ENCODE assay signal across 19 cellular contexts in genomic region chr19:49609499-49610092, GRCh38. TPM values are rescaled to one million over a fixed set of nuclear protein-coding genes. Genes with fewer than 3 reads are reported as not detected.
"Had no signal": no experiment of that assay in that cellular context is flagged by ENCODE, and none has a peak within 500 bp of the region (broad histone marks: within the 10 kb centered on the region; RNA-seq: fewer than 3 reads in every experiment).

No MANE protein-coding gene starts in this region.

- H3K9me3 ChIP-seq: heart right ventricle, neutrophil, sigmoid colon, tibial artery, upper lobe of right lung had no signal

- FAIRE-seq: endometrium, frontal cortex, islet of Langerhans had no signal

- H3K27me3 Mint-ChIP-seq: naive thymus-derived CD4-positive, alpha-beta T cell had no signal

- DNase-seq: cortex of kidney; effector memory CD4-positive, alpha-beta T cell; heart right ventricle; hypothalamus; kidney glomerular epithelial cell; naive thymus-derived CD4-positive, alpha-beta T cell; sigmoid colon; stimulated activated CD4-positive, alpha-beta T cell treated with anti-CD3 and anti-CD28 coated beads, Interleukin-2, amount 100 ng/mL, for 24 hours; stimulated activated naive CD8-positive, alpha-beta T cell treated with anti-CD3 and anti-CD28 coated beads, Interleukin-15, Interleukin-2, amounts not matched to agents 100 U/mL and 50 U/mL, for 24 hours; tibial artery; upper lobe of right lung had no signal

- H3K9me3 Mint-ChIP-seq: naive thymus-derived CD4-positive, alpha-beta T cell had no signal

- H3K27ac Mint-ChIP-seq: naive thymus-derived CD4-positive, alpha-beta T cell had no signal

- H3K27ac ChIP-seq: heart right ventricle, neutrophil, sigmoid colon, skin epidermis, tibial artery, upper lobe of right lung had no signal

- H3K4me1 ChIP-seq: upper lobe of right lung had no signal

- H3K4me3 Mint-ChIP-seq: naive thymus-derived CD4-positive, alpha-beta T cell had no signal

- H3K4me3 ChIP-seq: heart right ventricle, sigmoid colon, skin epidermis, tibial artery, upper lobe of right lung had no signal

- H3K27me3 ChIP-seq: heart right ventricle, neutrophil, sigmoid colon, tibial artery, upper lobe of right lung had no signal

- ATAC-seq: esophagus mucosa; naive thymus-derived CD4-positive, alpha-beta T cell; stimulated activated naive CD8-positive, alpha-beta T cell treated with anti-CD3 and anti-CD28 coated beads, Interleukin-15, Interleukin-2, amounts not matched to agents 100 U/mL and 50 U/mL, for 24 hours; upper lobe of right lung had no signal

RNA-seq across cellular contexts. Expression of gene PRRG2, which starts 28.5 kb away (rescaled TPM):
- polyA plus RNA-seq: fibroblast of lung, neural cell had no signal

RNA-seq across cellular contexts. Expression of gene RRAS, which starts 30.3 kb away (rescaled TPM):
- polyA plus RNA-seq: neural cell had no signal
